ENCODE assay signal across 10 cellular contexts in genomic region chr5:171483453-171484177, GRCh38.
A peak's percentile ranks its signal among the peaks of the same experiment; 100 is the strongest.
DNase-seq lines count a peak whose midpoint lies in the region; ATAC-seq and TF ChIP-seq lines count a peak whose summit lies in the region.
"Had no signal": no experiment of that assay in that cellular context is flagged by ENCODE, and none has a peak within 500 bp of the region (broad histone marks: within the 10 kb centered on the region; RNA-seq: fewer than 3 reads in every experiment).

No MANE protein-coding gene starts in this region.

- peak; percentile 95 for ATAC-seq in left ventricle myocardium superior
- ATAC-seq in HG02642 (IDR thresholded peaks at IDR 0.05; ENCODE audit: poor library complexity, unreplicated experiment): no peak
- no peak for ATAC-seq in HG03565 (IDR thresholded peaks at IDR 0.05; ENCODE audit: unreplicated experiment)

- no peaks in the 10 kb centered on the region for H3K27me3 ChIP-seq in rectal smooth muscle tissue (ENCODE audit: control insufficient read depth, insufficient read depth, low read length)

- peak; percentile 47 for DNase-seq in AG10803 (ENCODE audit: low read depth)
- DNase-seq in astrocyte of the spinal cord (ENCODE audit: low read depth, low spot score): peak; percentile 68
- peak; percentile 90 for DNase-seq in left ventricle myocardium superior
- DNase-seq in NCI-H2029 treated with DMSO at 0.1 percent for 48 hours (lab: John Stamatoyannopoulos, UW): no peak
- no peak for DNase-seq in GM10266 (ENCODE audit: extremely low spot score)
- DNase-seq: DMS 273 treated with DMSO at 0.1 percent for 48 hours had no signal

- H3K9ac ChIP-seq in rectal smooth muscle tissue (ENCODE audit: low read length): no peak overlapping the region

- no peak for TF ChIP-seq CTCF in AG10803 (conservative IDR thresholded peaks at IDR 0.05; ENCODE audit: low read length)
- TF ChIP-seq CTCF in astrocyte of the spinal cord (IDR thresholded peaks at IDR 0.05; ENCODE audit: low read depth, low read length): no peak
- TF ChIP-seq CTCF in GM10266 (IDR thresholded peaks at IDR 0.05; ENCODE audit: control insufficient read depth, insufficient read depth, low read depth, missing control alignments): no peak

- H3K36me3 ChIP-seq in rectal smooth muscle tissue (ENCODE audit: control insufficient read depth, insufficient read depth, low read length): no peaks in the 10 kb centered on the region

- H3K4me3 ChIP-seq in AG10803 (ENCODE audit: low read length): no peak overlapping the region
- no peak overlapping the region for H3K4me3 ChIP-seq in astrocyte of the spinal cord (ENCODE audit: low read depth, low read length)
- no peak overlapping the region for H3K4me3 ChIP-seq in rectal smooth muscle tissue (ENCODE audit: low read length)
- H3K4me3 ChIP-seq: A549 had no signal

- peaks cover 7% of the 10 kb centered on the region for H3K4me1 ChIP-seq in rectal smooth muscle tissue (ENCODE audit: control insufficient read depth, insufficient read depth, low read length)

- H3K27ac ChIP-seq in rectal smooth muscle tissue (ENCODE audit: low read depth, low read length): peak overlapping the region; percentile 71
- H3K27ac ChIP-seq: A549 had no signal

- intact Hi-C loops in left ventricle myocardium superior (cut with micrococcal nuclease): no loop called here

- in situ Hi-C loops in astrocyte of the spinal cord (cut with HindIII; ENCODE audit: low sequenced_read_pairs): no loop called here

Comparison
In these comparisons a context has a peak if more than half of its experiments do, and no peak if none do; other contexts are left out.
1. DNase-seq: peak in AG10803 (single experiment), astrocyte of the spinal cord (single experiment) and left ventricle myocardium superior (single experiment); none in NCI-H2029 treated with DMSO at 0.1 percent for 48 hours (single experiment) and GM10266 (single experiment).